In the genomic region with DNA sequence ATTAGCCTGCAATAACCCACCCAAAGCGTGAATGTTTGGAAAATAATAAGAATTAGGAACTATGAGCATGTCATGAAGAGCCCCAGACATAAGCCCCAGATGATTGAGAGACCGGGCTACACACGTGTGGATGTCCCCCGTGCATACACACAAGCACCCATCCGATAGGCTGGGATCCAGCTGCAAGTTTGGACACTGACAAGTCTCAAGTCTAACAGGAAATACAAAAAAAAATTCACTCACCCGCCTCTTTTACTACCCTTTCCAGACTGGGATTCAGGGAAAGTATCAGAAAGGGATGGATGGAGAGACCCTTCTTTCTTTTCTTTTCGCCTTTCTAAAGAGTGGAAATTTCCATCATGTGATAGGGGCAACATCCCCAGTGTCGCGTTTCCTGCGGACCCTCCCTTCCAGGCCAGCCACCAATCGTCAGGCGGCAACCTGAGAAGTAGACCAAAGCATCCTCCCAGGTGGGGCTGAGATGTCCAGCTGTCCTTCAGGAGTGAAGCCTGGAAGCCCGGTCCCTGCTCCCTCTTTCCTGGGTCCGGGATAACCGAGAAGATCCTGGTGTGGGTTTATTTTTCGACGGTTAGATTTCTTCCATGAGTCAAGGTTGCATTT, we compare ENCODE assay signal across 1 cellular context.
TF ChIP-seq lines count a peak whose summit lies in the region.

No MANE protein-coding gene starts in this region.

TF ChIP-seq in SK-N-SH treated with all-trans-retinoic acid at 6 μM for 48 hours, 23 proteins besides CTCF, POLR2A, EP300 and RAD21 (continued from another document):
- TF ChIP-seq, protein P1, sequence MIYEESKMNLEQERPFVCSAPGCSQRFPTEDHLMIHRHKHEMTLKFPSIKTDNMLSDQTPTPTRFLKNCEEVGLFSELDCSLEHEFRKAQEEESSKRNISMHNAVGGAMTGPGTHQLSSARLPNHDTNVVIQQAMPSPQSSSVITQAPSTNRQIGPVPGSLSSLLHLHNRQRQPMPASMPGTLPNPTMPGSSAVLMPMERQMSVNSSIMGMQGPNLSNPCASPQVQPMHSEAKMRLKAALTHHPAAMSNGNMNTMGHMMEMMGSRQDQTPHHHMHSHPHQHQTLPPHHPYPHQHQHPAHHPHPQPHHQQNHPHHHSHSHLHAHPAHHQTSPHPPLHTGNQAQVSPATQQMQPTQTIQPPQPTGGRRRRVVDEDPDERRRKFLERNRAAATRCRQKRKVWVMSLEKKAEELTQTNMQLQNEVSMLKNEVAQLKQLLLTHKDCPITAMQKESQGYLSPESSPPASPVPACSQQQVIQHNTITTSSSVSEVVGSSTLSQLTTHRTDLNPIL (CRISPR knock-in tag; IDR thresholded peaks at IDR 0.05; ENCODE audit: low read depth) = no peak
TF ChIP-seq in SK-N-SH treated with all-trans-retinoic acid at 6 μM for 48 hours: peak in this region for 0.
